ENCODE assay signal across 9 cellular contexts in the genomic region with DNA sequence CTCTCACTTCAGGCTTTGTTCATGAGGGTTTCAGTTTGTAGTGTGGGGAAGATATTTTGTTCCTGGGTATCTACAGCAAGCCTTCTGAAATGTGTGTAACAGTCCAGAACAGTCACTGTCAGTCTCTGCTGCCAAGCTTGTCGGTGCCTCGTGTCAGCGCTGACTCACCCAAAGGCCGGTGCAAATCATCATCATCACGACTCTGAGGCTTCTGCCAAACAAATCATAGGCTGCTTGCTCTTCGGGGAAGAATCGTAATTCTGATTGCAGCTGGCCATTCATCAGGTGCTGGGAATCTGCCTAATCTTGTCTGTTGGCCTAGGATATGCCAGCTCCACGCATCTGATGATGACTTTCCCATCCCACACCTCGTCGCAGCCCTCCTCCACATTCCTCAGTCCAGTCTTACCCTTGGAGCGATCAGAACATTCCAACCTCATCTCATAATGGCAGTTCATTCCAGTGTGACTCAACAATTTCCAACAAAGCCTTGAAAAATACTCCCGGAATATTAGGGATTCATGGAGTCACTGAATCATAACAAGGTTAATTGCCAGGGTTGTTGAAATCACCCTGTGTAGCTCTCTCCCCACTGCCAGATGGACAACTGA. TPM values are rescaled to one million over a fixed set of nuclear protein-coding genes. Genes with fewer than 3 reads are reported as not detected.
A peak's percentile ranks its signal among the peaks of the same experiment; 100 is the strongest.
DNase-seq lines count a peak whose midpoint lies in the region; ATAC-seq and TF ChIP-seq lines count a peak whose summit lies in the region.
"Had no signal": no experiment of that assay in that cellular context is flagged by ENCODE, and none has a peak within 500 bp of the region (broad histone marks: within the 10 kb centered on the region; RNA-seq: fewer than 3 reads in every experiment).

No MANE protein-coding gene starts in this region.

- TF ChIP-seq CTCF in tibial nerve (IDR thresholded peaks at IDR 0.05): no peak

- CTCF ChIA-PET in activated naive CD4-positive, alpha-beta T cell treated with anti-CD3 and anti-CD28 coated beads, Interleukin-2, amount 10 ng/mL, durations not matched to agents 7 days and 5 days (lab: Charles Lee): interaction anchor here (1.0 kb wide), 2 partner anchors 26 to 38 kb away, joined by 3 to 5 read pairs; no protein-coding TSS in a partner anchor

- DNase-seq in activated naive CD4-positive, alpha-beta T cell treated with anti-CD3 and anti-CD28 coated beads, Interleukin-2, amount 10 ng/mL, durations not matched to agents 7 days and 5 days: peak; percentile 27
- no peak for DNase-seq in activated naive CD4-positive, alpha-beta T cell treated with Interleukin-2 at 50 U/mL for 16 hours
- DNase-seq in astrocyte of the hippocampus (ENCODE audit: low read depth, low spot score) (peak; percentile 94), kidney tubule cell (ENCODE audit: low spot score) (peak; percentile 99), tibial nerve (ENCODE audit: low spot score in 2 of 2) (peak; percentile 33 to 73)

- H3K36me3 Mint-ChIP-seq in activated naive CD4-positive, alpha-beta T cell treated with anti-CD3 and anti-CD28 coated beads, Interleukin-2, amount 10 ng/mL, durations not matched to agents 7 days and 5 days: no peaks in the 10 kb centered on the region

- no peaks in the 10 kb centered on the region for H3K36me3 ChIP-seq in tibial nerve

- H3K9me3 ChIP-seq in tibial nerve: no peaks in the 10 kb centered on the region

- no peaks in the 10 kb centered on the region for H3K27me3 ChIP-seq in tibial nerve

- peaks cover 21% of the 10 kb centered on the region for H3K27me3 Mint-ChIP-seq in activated naive CD4-positive, alpha-beta T cell treated with anti-CD3 and anti-CD28 coated beads, Interleukin-2, amount 10 ng/mL, durations not matched to agents 7 days and 5 days

- peak overlapping the region in 2 of 4 donors; percentile 63 to 69 for H3K27ac ChIP-seq in tibial nerve
- H3K27ac ChIP-seq: VCaP had no signal

- no peak overlapping the region for H3K27ac Mint-ChIP-seq in activated naive CD4-positive, alpha-beta T cell treated with anti-CD3 and anti-CD28 coated beads, Interleukin-2, amount 10 ng/mL, durations not matched to agents 7 days and 5 days

- no peak overlapping the region for H3K4me3 Mint-ChIP-seq in activated naive CD4-positive, alpha-beta T cell treated with anti-CD3 and anti-CD28 coated beads, Interleukin-2, amount 10 ng/mL, durations not matched to agents 7 days and 5 days

- no peaks in the 10 kb centered on the region for H3K4me1 Mint-ChIP-seq in activated naive CD4-positive, alpha-beta T cell treated with anti-CD3 and anti-CD28 coated beads, Interleukin-2, amount 10 ng/mL, durations not matched to agents 7 days and 5 days

- no peak for ATAC-seq in GM18867 (IDR thresholded peaks at IDR 0.05; ENCODE audit: unreplicated experiment)
- ATAC-seq in HG02678 (IDR thresholded peaks at IDR 0.05; ENCODE audit: unreplicated experiment): no peak
- no peak for ATAC-seq in GM21825 (IDR thresholded peaks at IDR 0.05; ENCODE audit: unreplicated experiment)

- TF ChIP-seq POLR2A in tibial nerve (IDR thresholded peaks at IDR 0.05): no peak

- peaks cover 0 to 8% (median 0%) of the 10 kb centered on the region in 4 donors for H3K4me1 ChIP-seq in tibial nerve

- H3K9me3 Mint-ChIP-seq in activated naive CD4-positive, alpha-beta T cell treated with anti-CD3 and anti-CD28 coated beads, Interleukin-2, amount 10 ng/mL, durations not matched to agents 7 days and 5 days: no peaks in the 10 kb centered on the region

- 44 to 56% methylated on average over 12 of the region's 12 CpGs for WGBS in tibial nerve, 2 donors

- peak in 1 of 2 donors; percentile 69 for TF ChIP-seq EP300 in tibial nerve (IDR thresholded peaks at IDR 0.05)

- peak overlapping the region in 1 of 4 donors; percentile 7 for H3K4me3 ChIP-seq in tibial nerve

RNA-seq across cellular contexts. Expression of a gene that starts 40.9 kb away (rescaled TPM):
- total RNA-seq in tibial nerve: 1 to 10 TPM in 3 of 4 donors, under 1 TPM in 1; 0.90 to 4.2 (median 2.3) TPM
